13 cellular contexts compared by ENCODE assay signal in the genomic region with DNA sequence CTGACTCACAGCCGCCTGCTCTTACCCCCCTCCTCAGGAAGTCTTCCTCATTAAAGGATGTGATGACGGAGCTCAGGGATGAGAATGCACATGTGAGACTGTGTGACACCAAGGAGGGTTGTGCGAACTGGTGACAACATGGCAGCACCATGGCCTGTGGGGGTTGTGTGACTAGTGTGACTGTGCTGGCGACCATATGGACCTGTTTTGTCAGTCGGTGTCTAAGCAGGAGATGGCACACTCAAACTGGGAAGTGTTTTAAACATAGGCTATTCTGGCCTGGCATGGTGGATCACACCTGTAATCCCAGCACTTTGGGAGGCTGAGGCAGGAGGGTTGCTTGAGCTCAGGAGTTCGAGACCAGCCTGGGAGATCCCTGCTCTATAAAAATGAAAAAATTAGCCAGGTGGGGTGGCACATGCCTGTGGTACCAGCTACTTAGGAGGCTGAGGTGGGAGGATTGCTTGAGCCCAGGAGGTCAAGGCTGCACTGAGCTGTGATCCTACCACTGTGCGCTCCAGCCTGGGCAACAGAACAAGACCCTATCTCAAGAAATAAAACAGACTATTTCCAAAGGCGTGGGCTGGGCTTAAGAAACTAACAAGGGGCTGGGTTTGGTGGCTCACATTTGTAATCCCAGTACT. TPM values are rescaled to one million over a fixed set of nuclear protein-coding genes. Genes with fewer than 3 reads are reported as not detected.
DNase-seq lines count a peak whose midpoint lies in the region; ATAC-seq, FAIRE-seq and TF ChIP-seq lines count a peak whose summit lies in the region.
"Had no signal": no experiment of that assay in that cellular context is flagged by ENCODE, and none has a peak within 500 bp of the region (broad histone marks: within the 10 kb centered on the region; RNA-seq: fewer than 3 reads in every experiment).

No MANE protein-coding gene starts in this region.

- H3K79me2 ChIP-seq in GM12878 (ENCODE audit: control insufficient read depth, insufficient read depth, low read length) = no peaks in the 10 kb centered on the region
- no peaks in the 10 kb centered on the region for H3K79me2 ChIP-seq in OCI-LY7 (ENCODE audit: insufficient read depth, low read depth, low read length)

- TF ChIP-seq CTCF in GM12878 (IDR thresholded peaks at IDR 0.05 in 2 of 3, conservative IDR thresholded peaks at IDR 0.05 in 1 of 3; ENCODE audit: control insufficient read depth in 2 of 3, extremely low read depth in 1 of 3, insufficient read depth in 1 of 3, low read depth in 3 of 3, low read length in 3 of 3) = no peak
- TF ChIP-seq CTCF in OCI-LY7 (conservative IDR thresholded peaks at IDR 0.05; ENCODE audit: low read length) = no peak
- no peak for TF ChIP-seq CTCF in GM10266 (IDR thresholded peaks at IDR 0.05; ENCODE audit: control insufficient read depth, insufficient read depth, low read depth, missing control alignments)

- SMC1A ChIA-PET in GM12878 (lab: Charles Lee; ENCODE audit: uncharacterized antibody, unreplicated experiment) = interaction anchor here (1.2 to 1.8 kb wide), 2 partner anchors 45 to 96 kb away, joined by 3 to 6 read pairs; no protein-coding TSS in a partner anchor

- no peaks in the 10 kb centered on the region for H3K36me3 ChIP-seq in GM12878 (ENCODE audit: control insufficient read depth in 2 of 2, insufficient read depth in 2 of 2, low read length in 1 of 2)
- peaks cover 56% of the 10 kb centered on the region for H3K36me3 ChIP-seq in iPS-20b (ENCODE audit: insufficient read depth, low read depth, low read length)
- H3K36me3 ChIP-seq in OCI-LY7 (ENCODE audit: insufficient read depth, low read length) = no peaks in the 10 kb centered on the region

- in situ Hi-C loops in GM12878 (cut with MboI) = no loop called here

- intact Hi-C loops in GM12878 (cut with micrococcal nuclease; ENCODE audit: unreplicated experiment) = no loop called here
- intact Hi-C loops in OCI-LY7 (cut with micrococcal nuclease; ENCODE audit: unreplicated experiment) = no loop called here

- TF ChIP-seq POLR2A in GM12878 (IDR thresholded peaks at IDR 0.05; ENCODE audit: low read depth, low read length) = no peak

- RAD21 ChIA-PET in GM12878 (lab: Charles Lee; ENCODE audit: unreplicated experiment) = no interaction called here

- DNase-seq in EH (ENCODE audit: low read depth) = peak; percentile 88
- no peak for DNase-seq in GM12878 (ENCODE audit: low read depth, low spot score)
- DNase-seq in skeletal muscle cell (ENCODE audit: low read depth) = peak; percentile 48
- DNase-seq in OCI-LY7 (ENCODE audit: low spot score) = no peak
- no peak for DNase-seq in GM10266 (ENCODE audit: extremely low spot score)
- DNase-seq in HuH-7.5 (ENCODE audit: low spot score) = no peak
- DNase-seq in NCI-H1092 (lab: John Stamatoyannopoulos, UW) = no peak
- DNase-seq: activated CD4-positive, alpha-beta T cell treated with anti-CD3 and anti-CD28 coated beads, Interleukin-2, amount 50 U/mL, for 48 hours; DMS 273 treated with DMSO at 0.1 percent for 48 hours; NCI-H2171; SK-N-SH had no signal

- H3K4me3 ChIP-seq in GM12878 = no peak overlapping the region
- H3K4me3 ChIP-seq in iPS-20b (ENCODE audit: low read length) = no peak overlapping the region
- H3K4me3 ChIP-seq in skeletal muscle cell (ENCODE audit: low read depth, low read length) = no peak overlapping the region
- H3K4me3 ChIP-seq in OCI-LY7 (ENCODE audit: low read depth, low read length, poor library complexity, severe bottlenecking) = no peak overlapping the region

- no peak for ATAC-seq in GM12878

- CTCF ChIA-PET in GM12878 (lab: Yijun Ruan, JAX) (interaction anchor here (0.7 to 2.6 kb wide), 3 partner anchors 39 to 96 kb away, joined by 3 to 18 read pairs (median 12); no protein-coding TSS in a partner anchor), OCI-LY7 (lab: Charles Lee; ENCODE audit: unreplicated experiment) (interaction anchor here (0.6 kb wide), 1 partner anchor 63 kb away, joined by 3 read pairs; no protein-coding TSS in a partner anchor)

- H4K20me1 ChIP-seq in GM12878 (ENCODE audit: control insufficient read depth, insufficient read depth) (no peaks in the 10 kb centered on the region), OCI-LY7 (ENCODE audit: insufficient read depth, low read length) (no peaks in the 10 kb centered on the region)

- BruUV-seq in GM12878 (replicated peaks; lab: Mats Ljungman, UMichigan) (no TSS peak), OCI-LY7 (replicated peaks; lab: Mats Ljungman, UMichigan) (no TSS peak)

- H3K4me1 ChIP-seq in GM12878 (ENCODE audit: control insufficient read depth, insufficient read depth, low read length) = peaks cover 3% of the 10 kb centered on the region
- peaks cover 46% of the 10 kb centered on the region for H3K4me1 ChIP-seq in iPS-20b (ENCODE audit: insufficient read depth, low read length)
- H3K4me1 ChIP-seq in OCI-LY7 (ENCODE audit: insufficient read depth, low read length, poor library complexity, severe bottlenecking) = peaks cover 7% of the 10 kb centered on the region

- H3K27me3 ChIP-seq in GM12878 (replicated peaks in 1 of 2; ENCODE audit: control insufficient read depth in 2 of 2, insufficient read depth in 2 of 2, low read length in 1 of 2) = no peaks in the 10 kb centered on the region; a peak in 2 of 4 replicates
- no peaks in the 10 kb centered on the region for H3K27me3 ChIP-seq in iPS-20b (ENCODE audit: insufficient read depth, low read length)

- peak; percentile 18 for FAIRE-seq in GM12878 (lab: Jason Lieb, UNC)

- H3K9me2 ChIP-seq in OCI-LY7 (ENCODE audit: insufficient read depth, low read length) = no peaks in the 10 kb centered on the region
- H3K9me2 ChIP-seq: SK-N-SH had no signal

- H3K9me3 ChIP-seq in GM12878 (replicated peaks; ENCODE audit: control insufficient read depth, insufficient read depth, low read length) (no peaks in the 10 kb centered on the region), iPS-20b (ENCODE audit: insufficient read depth, low read depth, low read length) (no peaks in the 10 kb centered on the region), OCI-LY7 (ENCODE audit: low read length) (no peaks in the 10 kb centered on the region)
- H3K9me3 ChIP-seq: SK-N-SH had no signal

- H3K27ac ChIP-seq in GM12878 (ENCODE audit: control insufficient read depth, insufficient read depth) (no peak overlapping the region), iPS-20b (ENCODE audit: low read length) (no peak overlapping the region), OCI-LY7 (ENCODE audit: low read depth, low read length, poor library complexity, severe bottlenecking) (no peak overlapping the region)

- no peak for TF ChIP-seq RAD21 in GM12878 (IDR thresholded peaks at IDR 0.05; ENCODE audit: insufficient read depth, low read depth, low read length)

- POLR2A ChIA-PET in GM12878 (lab: Charles Lee) (interaction anchor here (0.6 to 0.7 kb wide), 3 partner anchors 100 to 162 kb away, joined by 3 to 7 read pairs (median 3); no protein-coding TSS in a partner anchor), OCI-LY7 (lab: Charles Lee) (no interaction called here)

- TF ChIP-seq EP300 in GM12878 (IDR thresholded peaks at IDR 0.05; ENCODE audit: borderline replicate concordance in 1 of 2, control insufficient read depth in 1 of 2, low read depth in 2 of 2, low read length in 2 of 2) = no peak

- H2AFZ ChIP-seq in GM12878 (ENCODE audit: control insufficient read depth, low read depth, low read length) (no peak overlapping the region), OCI-LY7 (ENCODE audit: low read length) (no peak overlapping the region)

- H3K4me2 ChIP-seq in GM12878 (ENCODE audit: control insufficient read depth, insufficient read depth) = no peak overlapping the region
- H3K4me2 ChIP-seq in OCI-LY7 (ENCODE audit: low read length) = no peak overlapping the region

- H3K9ac ChIP-seq in GM12878 (ENCODE audit: control insufficient read depth, insufficient read depth, low read length) (no peak overlapping the region), iPS-20b (ENCODE audit: low read depth, low read length) (0 out of 2 replicates have a peak overlapping the region, but pooled peaks have one; percentile 6)
- H3K9ac ChIP-seq: SK-N-SH had no signal

- 43% methylated on average over 8 of the region's 8 CpGs for WGBS in GM12878 (ENCODE audit: insufficient coverage, insufficient replicate concordance, low lambda C conversion rate, missing lambda C conversion rate)

RNA-seq across cellular contexts. Expression of a gene that starts 7.4 kb away (rescaled TPM):
- total RNA-seq in GM12878 (2013; cell fraction: nucleolus; rRNA removed) = not detected in 2 replicates
- total RNA-seq in GM12878 (2014; rRNA removed) = not detected in 2 replicates
- not detected in 2 replicates for total RNA-seq in GM12878 (2014; rRNA removed; fragmentation: Illumina TruSeq; extraction: Trizol)
- total RNA-seq in GM12878 (2021) = 0.11 and 0.13 TPM in 2 replicates
- not detected for polyA plus RNA-seq in GM12878 (2011; ENCODE audit: low read depth)
- not detected in 2 replicates for polyA plus RNA-seq in GM12878 (2011; rRNA removed)
- not detected in 2 replicates for polyA plus RNA-seq in GM12878 (2011; cell fraction: cytosol; rRNA removed)
- polyA plus RNA-seq in GM12878 (2011; cell fraction: nucleus; rRNA removed) = not detected in 2 replicates
- 0.06 TPM in 1 of 2 replicates, not detected in the other for polyA plus RNA-seq in GM12878 (2012)
- polyA plus RNA-seq in GM12878 (2014; fragmentation: Illumina TruSeq; extraction: Trizol) = not detected in 2 replicates
- polyA plus RNA-seq in GM12878 (2014; fragmentation: Nextera tagmentation; extraction: Ambion mirVana) = not detected
- not detected in 2 replicates for polyA plus RNA-seq in GM12878 (2014; rRNA removed)
- not detected for polyA plus RNA-seq in GM12878 (2016; fragmentation: Nextera tagmentation; extraction: Ambion mirVana)
- polyA minus RNA-seq in GM12878 (2011; rRNA and poly(A)+ RNA removed) = 0.10 TPM in 1 of 2 replicates, not detected in the other
- polyA minus RNA-seq in GM12878 (2011; cell fraction: cytosol; rRNA and poly(A)+ RNA removed) = not detected in 2 replicates
- not detected in 2 replicates for polyA minus RNA-seq in GM12878 (2011; cell fraction: nucleus; rRNA and poly(A)+ RNA removed)
- 0.13 and 0.19 TPM in 2 replicates for total RNA-seq in OCI-LY7 (2014; rRNA removed; shearing (Covaris generic))
- not detected in 2 replicates for total RNA-seq in OCI-LY7 (2022)
- polyA plus RNA-seq: IgD-negative memory B cell had no signal

RNA-seq across cellular contexts. Expression of a gene that starts 11.7 kb away (rescaled TPM):
- total RNA-seq in GM12878 (2013; cell fraction: nucleolus; rRNA removed) = not detected in 2 replicates
- not detected in 2 replicates for total RNA-seq in GM12878 (2014; rRNA removed)
- total RNA-seq in GM12878 (2014; rRNA removed; fragmentation: Illumina TruSeq; extraction: Trizol) = not detected in 2 replicates
- total RNA-seq in GM12878 (2021) = 0.11 and 0.15 TPM in 2 replicates
- not detected for polyA plus RNA-seq in GM12878 (2011; ENCODE audit: low read depth)
- polyA plus RNA-seq in GM12878 (2011; rRNA removed) = not detected in 2 replicates
- polyA plus RNA-seq in GM12878 (2011; cell fraction: cytosol; rRNA removed) = 0.03 TPM in 1 of 2 replicates, not detected in the other
- polyA plus RNA-seq in GM12878 (2011; cell fraction: nucleus; rRNA removed) = not detected in 2 replicates
- polyA plus RNA-seq in GM12878 (2012) = 0.06 TPM in 1 of 2 replicates, not detected in the other
- not detected in 2 replicates for polyA plus RNA-seq in GM12878 (2014; fragmentation: Illumina TruSeq; extraction: Trizol)
- not detected for polyA plus RNA-seq in GM12878 (2014; fragmentation: Nextera tagmentation; extraction: Ambion mirVana)
- polyA plus RNA-seq in GM12878 (2014; rRNA removed) = not detected in 2 replicates
- under 1 TPM in 1 of 2 experiments, not detected in 1; 0.09 TPM for polyA plus RNA-seq in GM12878 (2016; fragmentation: Nextera tagmentation; extraction: Ambion mirVana)
- polyA minus RNA-seq in GM12878 (2011; rRNA and poly(A)+ RNA removed) = not detected in 2 replicates
- not detected in 2 replicates for polyA minus RNA-seq in GM12878 (2011; cell fraction: cytosol; rRNA and poly(A)+ RNA removed)
- polyA minus RNA-seq in GM12878 (2011; cell fraction: nucleus; rRNA and poly(A)+ RNA removed) = not detected in 2 replicates
- not detected in 2 replicates for total RNA-seq in OCI-LY7 (2014; rRNA removed; shearing (Covaris generic))
- not detected in 2 replicates for total RNA-seq in OCI-LY7 (2022)
- polyA plus RNA-seq: IgD-negative memory B cell had no signal

RNA-seq across cellular contexts. Expression of a gene that starts 40.7 kb away (rescaled TPM):
- total RNA-seq in GM12878 (2013; cell fraction: nucleolus; rRNA removed) = not detected in 2 replicates
- total RNA-seq in GM12878 (2014; rRNA removed) (0.27 TPM in 1 of 2 replicates, not detected in the other), GM12878 (2014; rRNA removed; fragmentation: Illumina TruSeq; extraction: Trizol) (not detected in 2 replicates), GM12878 (2021) (0.24 TPM in 1 of 2 replicates, not detected in the other), OCI-LY7 (2022) (not detected in 2 replicates)
- polyA plus RNA-seq in GM12878 (2011; ENCODE audit: low read depth) = not detected
- polyA plus RNA-seq in GM12878 (2011; rRNA removed) (0.04 TPM in 1 of 2 replicates, not detected in the other), GM12878 (2014; fragmentation: Illumina TruSeq; extraction: Trizol) (0.03 TPM in 1 of 2 replicates, not detected in the other), GM12878 (2014; fragmentation: Nextera tagmentation; extraction: Ambion mirVana) (not detected), GM12878 (2014; rRNA removed) (not detected in 2 replicates), GM12878 (2016; fragmentation: Nextera tagmentation; extraction: Ambion mirVana) (under 1 TPM in 1 of 2 experiments, not detected in 1; 0.13 TPM)
- not detected in 2 replicates for polyA plus RNA-seq in GM12878 (2011; cell fraction: cytosol; rRNA removed)
- not detected in 2 replicates for polyA plus RNA-seq in GM12878 (2011; cell fraction: nucleus; rRNA removed)
- polyA plus RNA-seq in GM12878 (2012) = 0.28 and 0.38 TPM in 2 replicates
- not detected in 2 replicates for polyA minus RNA-seq in GM12878 (2011; rRNA and poly(A)+ RNA removed)
- polyA minus RNA-seq in GM12878 (2011; cell fraction: cytosol; rRNA and poly(A)+ RNA removed) = not detected in 2 replicates
- polyA minus RNA-seq in GM12878 (2011; cell fraction: nucleus; rRNA and poly(A)+ RNA removed) = not detected in 2 replicates
- not detected in 2 replicates for total RNA-seq in OCI-LY7 (2014; rRNA removed; shearing (Covaris generic))
- polyA plus RNA-seq: SK-N-SH had no signal

Comparison
In these comparisons a context has a peak if more than half of its experiments do, and no peak if none do; other contexts are left out.
1. DNase-seq: peak in EH (single experiment) and skeletal muscle cell (single experiment); none in GM12878 (single experiment), OCI-LY7 (single experiment), GM10266 (single experiment), HuH-7.5 (single experiment) and NCI-H1092 (single experiment).